In the genomic region with DNA sequence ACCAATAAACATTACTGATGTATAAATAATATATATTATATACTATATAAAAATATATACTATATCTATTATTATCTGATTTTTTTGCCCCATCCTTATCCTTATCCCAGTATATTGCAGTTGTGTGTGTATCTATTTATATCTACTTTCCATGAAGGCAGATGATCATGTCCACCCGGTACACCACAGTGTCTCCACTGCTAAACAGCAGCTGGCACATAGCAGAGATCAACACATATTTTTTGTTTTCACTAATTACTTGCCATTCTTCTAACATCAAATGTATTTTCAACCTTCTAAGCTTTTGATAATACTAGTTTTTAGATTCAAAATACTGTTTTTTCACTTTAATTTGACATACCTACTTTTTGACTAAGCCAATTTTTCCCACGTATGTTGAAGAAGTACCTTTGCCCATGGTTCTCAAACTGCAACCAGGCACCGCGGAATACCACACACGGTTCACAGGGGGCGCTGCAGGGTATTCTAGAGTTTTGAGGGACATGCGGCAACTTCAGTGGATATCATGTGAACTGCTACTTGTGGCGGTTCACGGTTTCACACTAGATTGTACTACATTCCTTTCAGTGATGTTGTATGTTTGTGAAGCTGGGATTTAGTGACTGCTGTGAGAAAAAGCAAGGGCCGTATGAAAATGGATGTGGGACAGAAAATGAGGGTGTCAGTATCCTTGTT, we compare ENCODE assay signal across 9 cellular contexts.
DNase-seq lines count a peak whose midpoint lies in the region; ATAC-seq lines count a peak whose summit lies in the region.
"Had no signal": no experiment of that assay in that cellular context is flagged by ENCODE, and none has a peak within 500 bp of the region (broad histone marks: within the 10 kb centered on the region; RNA-seq: fewer than 3 reads in every experiment).

No MANE protein-coding gene starts in this region.

- peak; percentile 4 for DNase-seq in CMK (ENCODE audit: low read depth)
- DNase-seq in activated naive CD8-positive, alpha-beta T cell treated with anti-CD3 and anti-CD28 coated beads, Interleukin-2, amount 50 U/mL, for 24 hours = peak; percentile 15
- peak; percentile 63 for DNase-seq in left lobe of liver (ENCODE audit: low spot score)
- DNase-seq in DMS153 treated with DMSO at 0.1 percent for 48 hours (lab: John Stamatoyannopoulos, UW; ENCODE audit: unreplicated experiment) = no peak
- no peak for DNase-seq in natural killer cell treated with Interleukin-12 subunit alpha and Interleukin-12 subunit beta and Interleukin-15 and Interleukin-18, amount 100 ng/mL, for 72 hours (ENCODE audit: low spot score)
- DNase-seq in GDM1 (lab: John Stamatoyannopoulos, UW) = no peak

- H3K4me3 Mint-ChIP-seq in activated naive CD8-positive, alpha-beta T cell treated with anti-CD3 and anti-CD28 coated beads, Interleukin-2, amount 50 U/mL, for 24 hours = no peak overlapping the region
- no peak overlapping the region for H3K4me3 Mint-ChIP-seq in natural killer cell treated with Interleukin-12 subunit alpha and Interleukin-12 subunit beta and Interleukin-15 and Interleukin-18, amount 100 ng/mL, for 72 hours
- H3K4me3 Mint-ChIP-seq: IgD-negative memory B cell had no signal

- no peaks in the 10 kb centered on the region for H3K36me3 Mint-ChIP-seq in activated naive CD8-positive, alpha-beta T cell treated with anti-CD3 and anti-CD28 coated beads, Interleukin-2, amount 50 U/mL, for 24 hours (ENCODE audit: low read depth)
- H3K36me3 Mint-ChIP-seq in natural killer cell treated with Interleukin-12 subunit alpha and Interleukin-12 subunit beta and Interleukin-15 and Interleukin-18, amount 100 ng/mL, for 72 hours = no peaks in the 10 kb centered on the region
- H3K36me3 Mint-ChIP-seq: IgD-negative memory B cell had no signal

- H3K9me3 Mint-ChIP-seq in activated naive CD8-positive, alpha-beta T cell treated with anti-CD3 and anti-CD28 coated beads, Interleukin-2, amount 50 U/mL, for 24 hours = peaks cover 3% of the 10 kb centered on the region
- peaks cover 9% of the 10 kb centered on the region for H3K9me3 Mint-ChIP-seq in natural killer cell treated with Interleukin-12 subunit alpha and Interleukin-12 subunit beta and Interleukin-15 and Interleukin-18, amount 100 ng/mL, for 72 hours

- peaks cover 4% of the 10 kb centered on the region for H3K27me3 Mint-ChIP-seq in activated naive CD8-positive, alpha-beta T cell treated with anti-CD3 and anti-CD28 coated beads, Interleukin-2, amount 50 U/mL, for 24 hours
- H3K27me3 Mint-ChIP-seq in natural killer cell treated with Interleukin-12 subunit alpha and Interleukin-12 subunit beta and Interleukin-15 and Interleukin-18, amount 100 ng/mL, for 72 hours = no peaks in the 10 kb centered on the region
- H3K27me3 Mint-ChIP-seq: IgD-negative memory B cell had no signal

- peak; percentile 99 for ATAC-seq in GM18868 (IDR thresholded peaks at IDR 0.05; ENCODE audit: unreplicated experiment)
- ATAC-seq in HG03378 (IDR thresholded peaks at IDR 0.05; ENCODE audit: unreplicated experiment) = peak; percentile 80
- no peak for ATAC-seq in activated naive CD8-positive, alpha-beta T cell treated with anti-CD3 and anti-CD28 coated beads, Interleukin-2, amount 50 U/mL, for 24 hours
- ATAC-seq in left lobe of liver = peak; percentile 96
- ATAC-seq in natural killer cell treated with Interleukin-12 subunit alpha and Interleukin-12 subunit beta and Interleukin-15 and Interleukin-18, amount 100 ng/mL, for 72 hours = no peak

- H3K4me1 Mint-ChIP-seq in activated naive CD8-positive, alpha-beta T cell treated with anti-CD3 and anti-CD28 coated beads, Interleukin-2, amount 50 U/mL, for 24 hours = no peaks in the 10 kb centered on the region
- no peaks in the 10 kb centered on the region for H3K4me1 Mint-ChIP-seq in natural killer cell treated with Interleukin-12 subunit alpha and Interleukin-12 subunit beta and Interleukin-15 and Interleukin-18, amount 100 ng/mL, for 72 hours (ENCODE audit: low read depth in 2 of 2)
- H3K4me1 Mint-ChIP-seq: IgD-negative memory B cell had no signal

- H3K27ac Mint-ChIP-seq in activated naive CD8-positive, alpha-beta T cell treated with anti-CD3 and anti-CD28 coated beads, Interleukin-2, amount 50 U/mL, for 24 hours = no peak overlapping the region
- H3K27ac Mint-ChIP-seq in natural killer cell treated with Interleukin-12 subunit alpha and Interleukin-12 subunit beta and Interleukin-15 and Interleukin-18, amount 100 ng/mL, for 72 hours = no peak overlapping the region
- H3K27ac Mint-ChIP-seq: IgD-negative memory B cell had no signal

Comparison
In these comparisons a context has a peak if more than half of its experiments do, and no peak if none do; other contexts are left out.
1. DNase-seq: peak in CMK (single experiment), activated naive CD8-positive, alpha-beta T cell treated with anti-CD3 and anti-CD28 coated beads, Interleukin-2, amount 50 U/mL, for 24 hours (single experiment) and left lobe of liver (single experiment); none in DMS153 treated with DMSO at 0.1 percent for 48 hours (single experiment), natural killer cell treated with Interleukin-12 subunit alpha and Interleukin-12 subunit beta and Interleukin-15 and Interleukin-18, amount 100 ng/mL, for 72 hours (single experiment) and GDM1 (single experiment).
2. ATAC-seq: peak in GM18868 (single experiment), HG03378 (single experiment) and left lobe of liver (single experiment); none in activated naive CD8-positive, alpha-beta T cell treated with anti-CD3 and anti-CD28 coated beads, Interleukin-2, amount 50 U/mL, for 24 hours (single experiment) and natural killer cell treated with Interleukin-12 subunit alpha and Interleukin-12 subunit beta and Interleukin-15 and Interleukin-18, amount 100 ng/mL, for 72 hours (0 of 2).